2 cellular contexts compared by ENCODE assay signal in the genomic region with DNA sequence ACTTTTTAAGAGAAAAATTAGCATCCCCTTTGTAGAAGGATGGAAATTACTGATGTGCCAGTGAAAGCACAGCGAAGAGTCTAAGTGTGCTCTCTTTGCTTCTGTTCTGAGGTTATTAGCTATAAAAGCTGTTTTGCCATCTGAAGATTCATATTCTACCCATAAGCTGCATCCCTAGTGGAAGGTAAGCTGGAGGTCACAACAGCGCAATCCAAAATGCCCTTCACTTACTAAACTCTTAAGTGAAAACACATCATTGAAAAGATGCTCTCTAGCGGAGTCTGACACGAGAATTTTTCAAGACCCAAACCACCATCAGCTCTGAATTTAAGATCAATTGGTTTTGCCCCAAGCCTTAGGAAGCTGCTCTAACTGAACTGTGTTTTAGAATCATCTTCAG.
TF ChIP-seq lines count a peak whose summit lies in the region.

No MANE protein-coding gene starts in this region.

TF ChIP-seq in GM23338, 12 proteins besides CTCF, POLR2A, EP300 and RAD21 (continued from another document):
- TF ChIP-seq, protein P1, sequence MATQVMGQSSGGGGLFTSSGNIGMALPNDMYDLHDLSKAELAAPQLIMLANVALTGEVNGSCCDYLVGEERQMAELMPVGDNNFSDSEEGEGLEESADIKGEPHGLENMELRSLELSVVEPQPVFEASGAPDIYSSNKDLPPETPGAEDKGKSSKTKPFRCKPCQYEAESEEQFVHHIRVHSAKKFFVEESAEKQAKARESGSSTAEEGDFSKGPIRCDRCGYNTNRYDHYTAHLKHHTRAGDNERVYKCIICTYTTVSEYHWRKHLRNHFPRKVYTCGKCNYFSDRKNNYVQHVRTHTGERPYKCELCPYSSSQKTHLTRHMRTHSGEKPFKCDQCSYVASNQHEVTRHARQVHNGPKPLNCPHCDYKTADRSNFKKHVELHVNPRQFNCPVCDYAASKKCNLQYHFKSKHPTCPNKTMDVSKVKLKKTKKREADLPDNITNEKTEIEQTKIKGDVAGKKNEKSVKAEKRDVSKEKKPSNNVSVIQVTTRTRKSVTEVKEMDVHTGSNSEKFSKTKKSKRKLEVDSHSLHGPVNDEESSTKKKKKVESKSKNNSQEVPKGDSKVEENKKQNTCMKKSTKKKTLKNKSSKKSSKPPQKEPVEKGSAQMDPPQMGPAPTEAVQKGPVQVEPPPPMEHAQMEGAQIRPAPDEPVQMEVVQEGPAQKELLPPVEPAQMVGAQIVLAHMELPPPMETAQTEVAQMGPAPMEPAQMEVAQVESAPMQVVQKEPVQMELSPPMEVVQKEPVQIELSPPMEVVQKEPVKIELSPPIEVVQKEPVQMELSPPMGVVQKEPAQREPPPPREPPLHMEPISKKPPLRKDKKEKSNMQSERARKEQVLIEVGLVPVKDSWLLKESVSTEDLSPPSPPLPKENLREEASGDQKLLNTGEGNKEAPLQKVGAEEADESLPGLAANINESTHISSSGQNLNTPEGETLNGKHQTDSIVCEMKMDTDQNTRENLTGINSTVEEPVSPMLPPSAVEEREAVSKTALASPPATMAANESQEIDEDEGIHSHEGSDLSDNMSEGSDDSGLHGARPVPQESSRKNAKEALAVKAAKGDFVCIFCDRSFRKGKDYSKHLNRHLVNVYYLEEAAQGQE (IDR thresholded peaks at IDR 0.05; ENCODE audit: unreplicated experiment): no peak
- TF ChIP-seq JUNB (IDR thresholded peaks at IDR 0.05; ENCODE audit: unreplicated experiment): no peak
- TF ChIP-seq, protein P2, sequence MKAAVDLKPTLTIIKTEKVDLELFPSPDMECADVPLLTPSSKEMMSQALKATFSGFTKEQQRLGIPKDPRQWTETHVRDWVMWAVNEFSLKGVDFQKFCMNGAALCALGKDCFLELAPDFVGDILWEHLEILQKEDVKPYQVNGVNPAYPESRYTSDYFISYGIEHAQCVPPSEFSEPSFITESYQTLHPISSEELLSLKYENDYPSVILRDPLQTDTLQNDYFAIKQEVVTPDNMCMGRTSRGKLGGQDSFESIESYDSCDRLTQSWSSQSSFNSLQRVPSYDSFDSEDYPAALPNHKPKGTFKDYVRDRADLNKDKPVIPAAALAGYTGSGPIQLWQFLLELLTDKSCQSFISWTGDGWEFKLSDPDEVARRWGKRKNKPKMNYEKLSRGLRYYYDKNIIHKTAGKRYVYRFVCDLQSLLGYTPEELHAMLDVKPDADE (IDR thresholded peaks at IDR 0.05): no peak
- TF ChIP-seq ZNF331 (CRISPR knock-in tag; IDR thresholded peaks at IDR 0.05; ENCODE audit: low read depth): no peak
- TF ChIP-seq ZNF114 (CRISPR knock-in tag; IDR thresholded peaks at IDR 0.05): no peak
- TF ChIP-seq, protein P3, sequence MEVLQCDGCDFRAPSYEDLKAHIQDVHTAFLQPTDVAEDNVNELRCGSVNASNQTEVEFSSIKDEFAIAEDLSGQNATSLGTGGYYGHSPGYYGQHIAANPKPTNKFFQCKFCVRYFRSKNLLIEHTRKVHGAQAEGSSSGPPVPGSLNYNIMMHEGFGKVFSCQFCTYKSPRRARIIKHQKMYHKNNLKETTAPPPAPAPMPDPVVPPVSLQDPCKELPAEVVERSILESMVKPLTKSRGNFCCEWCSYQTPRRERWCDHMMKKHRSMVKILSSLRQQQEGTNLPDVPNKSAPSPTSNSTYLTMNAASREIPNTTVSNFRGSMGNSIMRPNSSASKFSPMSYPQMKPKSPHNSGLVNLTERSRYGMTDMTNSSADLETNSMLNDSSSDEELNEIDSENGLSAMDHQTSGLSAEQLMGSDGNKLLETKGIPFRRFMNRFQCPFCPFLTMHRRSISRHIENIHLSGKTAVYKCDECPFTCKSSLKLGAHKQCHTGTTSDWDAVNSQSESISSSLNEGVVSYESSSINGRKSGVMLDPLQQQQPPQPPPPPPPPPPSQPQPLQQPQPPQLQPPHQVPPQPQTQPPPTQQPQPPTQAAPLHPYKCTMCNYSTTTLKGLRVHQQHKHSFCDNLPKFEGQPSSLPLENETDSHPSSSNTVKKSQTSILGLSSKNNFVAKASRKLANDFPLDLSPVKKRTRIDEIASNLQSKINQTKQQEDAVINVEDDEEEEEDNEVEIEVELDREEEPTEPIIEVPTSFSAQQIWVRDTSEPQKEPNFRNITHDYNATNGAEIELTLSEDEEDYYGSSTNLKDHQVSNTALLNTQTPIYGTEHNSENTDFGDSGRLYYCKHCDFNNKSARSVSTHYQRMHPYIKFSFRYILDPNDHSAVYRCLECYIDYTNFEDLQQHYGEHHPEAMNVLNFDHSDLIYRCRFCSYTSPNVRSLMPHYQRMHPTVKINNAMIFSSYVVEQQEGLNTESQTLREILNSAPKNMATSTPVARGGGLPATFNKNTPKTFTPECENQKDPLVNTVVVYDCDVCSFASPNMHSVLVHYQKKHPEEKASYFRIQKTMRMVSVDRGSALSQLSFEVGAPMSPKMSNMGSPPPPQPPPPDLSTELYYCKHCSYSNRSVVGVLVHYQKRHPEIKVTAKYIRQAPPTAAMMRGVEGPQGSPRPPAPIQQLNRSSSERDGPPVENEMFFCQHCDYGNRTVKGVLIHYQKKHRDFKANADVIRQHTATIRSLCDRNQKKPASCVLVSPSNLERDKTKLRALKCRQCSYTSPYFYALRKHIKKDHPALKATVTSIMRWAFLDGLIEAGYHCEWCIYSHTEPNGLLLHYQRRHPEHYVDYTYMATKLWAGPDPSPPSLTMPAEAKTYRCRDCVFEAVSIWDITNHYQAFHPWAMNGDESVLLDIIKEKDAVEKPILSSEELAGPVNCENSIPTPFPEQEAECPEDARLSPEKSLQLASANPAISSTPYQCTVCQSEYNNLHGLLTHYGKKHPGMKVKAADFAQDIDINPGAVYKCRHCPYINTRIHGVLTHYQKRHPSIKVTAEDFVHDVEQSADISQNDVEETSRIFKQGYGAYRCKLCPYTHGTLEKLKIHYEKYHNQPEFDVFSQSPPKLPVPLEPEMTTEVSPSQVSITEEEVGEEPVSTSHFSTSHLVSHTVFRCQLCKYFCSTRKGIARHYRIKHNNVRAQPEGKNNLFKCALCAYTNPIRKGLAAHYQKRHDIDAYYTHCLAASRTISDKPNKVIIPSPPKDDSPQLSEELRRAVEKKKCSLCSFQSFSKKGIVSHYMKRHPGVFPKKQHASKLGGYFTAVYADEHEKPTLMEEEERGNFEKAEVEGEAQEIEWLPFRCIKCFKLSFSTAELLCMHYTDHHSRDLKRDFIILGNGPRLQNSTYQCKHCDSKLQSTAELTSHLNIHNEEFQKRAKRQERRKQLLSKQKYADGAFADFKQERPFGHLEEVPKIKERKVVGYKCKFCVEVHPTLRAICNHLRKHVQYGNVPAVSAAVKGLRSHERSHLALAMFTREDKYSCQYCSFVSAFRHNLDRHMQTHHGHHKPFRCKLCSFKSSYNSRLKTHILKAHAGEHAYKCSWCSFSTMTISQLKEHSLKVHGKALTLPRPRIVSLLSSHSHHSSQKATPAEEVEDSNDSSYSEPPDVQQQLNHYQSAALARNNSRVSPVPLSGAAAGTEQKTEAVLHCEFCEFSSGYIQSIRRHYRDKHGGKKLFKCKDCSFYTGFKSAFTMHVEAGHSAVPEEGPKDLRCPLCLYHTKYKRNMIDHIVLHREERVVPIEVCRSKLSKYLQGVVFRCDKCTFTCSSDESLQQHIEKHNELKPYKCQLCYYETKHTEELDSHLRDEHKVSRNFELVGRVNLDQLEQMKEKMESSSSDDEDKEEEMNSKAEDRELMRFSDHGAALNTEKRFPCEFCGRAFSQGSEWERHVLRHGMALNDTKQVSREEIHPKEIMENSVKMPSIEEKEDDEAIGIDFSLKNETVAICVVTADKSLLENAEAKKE (CRISPR knock-in tag; IDR thresholded peaks at IDR 0.05): no peak
TF ChIP-seq in GM23338: peak in this region for 0.

TF ChIP-seq in K562, 482 proteins besides CTCF, POLR2A, EP300 and RAD21 (continued from another document and continues in another):
- TF ChIP-seq, protein P4, sequence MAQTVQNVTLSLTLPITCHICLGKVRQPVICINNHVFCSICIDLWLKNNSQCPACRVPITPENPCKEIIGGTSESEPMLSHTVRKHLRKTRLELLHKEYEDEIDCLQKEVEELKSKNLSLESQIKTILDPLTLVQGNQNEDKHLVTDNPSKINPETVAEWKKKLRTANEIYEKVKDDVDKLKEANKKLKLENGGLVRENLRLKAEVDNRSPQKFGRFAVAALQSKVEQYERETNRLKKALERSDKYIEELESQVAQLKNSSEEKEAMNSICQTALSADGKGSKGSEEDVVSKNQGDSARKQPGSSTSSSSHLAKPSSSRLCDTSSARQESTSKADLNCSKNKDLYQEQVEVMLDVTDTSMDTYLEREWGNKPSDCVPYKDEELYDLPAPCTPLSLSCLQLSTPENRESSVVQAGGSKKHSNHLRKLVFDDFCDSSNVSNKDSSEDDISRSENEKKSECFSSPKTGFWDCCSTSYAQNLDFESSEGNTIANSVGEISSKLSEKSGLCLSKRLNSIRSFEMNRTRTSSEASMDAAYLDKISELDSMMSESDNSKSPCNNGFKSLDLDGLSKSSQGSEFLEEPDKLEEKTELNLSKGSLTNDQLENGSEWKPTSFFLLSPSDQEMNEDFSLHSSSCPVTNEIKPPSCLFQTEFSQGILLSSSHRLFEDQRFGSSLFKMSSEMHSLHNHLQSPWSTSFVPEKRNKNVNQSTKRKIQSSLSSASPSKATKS (CRISPR knock-in tag; IDR thresholded peaks at IDR 0.05): no peak
- TF ChIP-seq, protein P5, sequence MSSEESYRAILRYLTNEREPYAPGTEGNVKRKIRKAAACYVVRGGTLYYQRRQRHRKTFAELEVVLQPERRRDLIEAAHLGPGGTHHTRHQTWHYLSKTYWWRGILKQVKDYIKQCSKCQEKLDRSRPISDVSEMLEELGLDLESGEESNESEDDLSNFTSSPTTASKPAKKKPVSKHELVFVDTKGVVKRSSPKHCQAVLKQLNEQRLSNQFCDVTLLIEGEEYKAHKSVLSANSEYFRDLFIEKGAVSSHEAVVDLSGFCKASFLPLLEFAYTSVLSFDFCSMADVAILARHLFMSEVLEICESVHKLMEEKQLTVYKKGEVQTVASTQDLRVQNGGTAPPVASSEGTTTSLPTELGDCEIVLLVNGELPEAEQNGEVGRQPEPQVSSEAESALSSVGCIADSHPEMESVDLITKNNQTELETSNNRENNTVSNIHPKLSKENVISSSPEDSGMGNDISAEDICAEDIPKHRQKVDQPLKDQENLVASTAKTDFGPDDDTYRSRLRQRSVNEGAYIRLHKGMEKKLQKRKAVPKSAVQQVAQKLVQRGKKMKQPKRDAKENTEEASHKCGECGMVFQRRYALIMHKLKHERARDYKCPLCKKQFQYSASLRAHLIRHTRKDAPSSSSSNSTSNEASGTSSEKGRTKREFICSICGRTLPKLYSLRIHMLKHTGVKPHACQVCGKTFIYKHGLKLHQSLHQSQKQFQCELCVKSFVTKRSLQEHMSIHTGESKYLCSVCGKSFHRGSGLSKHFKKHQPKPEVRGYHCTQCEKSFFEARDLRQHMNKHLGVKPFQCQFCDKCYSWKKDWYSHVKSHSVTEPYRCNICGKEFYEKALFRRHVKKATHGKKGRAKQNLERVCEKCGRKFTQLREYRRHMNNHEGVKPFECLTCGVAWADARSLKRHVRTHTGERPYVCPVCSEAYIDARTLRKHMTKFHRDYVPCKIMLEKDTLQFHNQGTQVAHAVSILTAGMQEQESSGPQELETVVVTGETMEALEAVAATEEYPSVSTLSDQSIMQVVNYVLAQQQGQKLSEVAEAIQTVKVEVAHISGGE (CRISPR knock-in tag; IDR thresholded peaks at IDR 0.05): peak in 1 of 3 experiments; percentile 59; a peak in 2 of 6 replicates
- TF ChIP-seq DPF2 (IDR thresholded peaks at IDR 0.05) (no peak), ZNF717 (CRISPR knock-in tag; IDR thresholded peaks at IDR 0.05) (no peak), HMG20A (CRISPR knock-in tag; conservative IDR thresholded peaks at IDR 0.05) (no peak), CHD1 (IDR thresholded peaks at IDR 0.05; ENCODE audit: low read length) (no peak), POLR2AphosphoS5 (IDR thresholded peaks at IDR 0.05; ENCODE audit: control insufficient read depth, insufficient read depth, low read depth, low read length) (peak; percentile 36; the same call in 1 of the 2 replicates), EWSR1 (IDR thresholded peaks at IDR 0.05; ENCODE audit: borderline replicate concordance, low read depth, partially characterized antibody) (peak; percentile 79), SMAD1 (IDR thresholded peaks at IDR 0.05; ENCODE audit: low read depth, low read length, partially characterized antibody) (no peak), LEF1 (IDR thresholded peaks at IDR 0.05) (no peak)
- TF ChIP-seq, protein P1 (CRISPR knock-in tag; IDR thresholded peaks at IDR 0.05; ENCODE audit: low read depth): no peak
